Comparison of ENCODE assay signal across 1 cellular context in the genomic region with DNA sequence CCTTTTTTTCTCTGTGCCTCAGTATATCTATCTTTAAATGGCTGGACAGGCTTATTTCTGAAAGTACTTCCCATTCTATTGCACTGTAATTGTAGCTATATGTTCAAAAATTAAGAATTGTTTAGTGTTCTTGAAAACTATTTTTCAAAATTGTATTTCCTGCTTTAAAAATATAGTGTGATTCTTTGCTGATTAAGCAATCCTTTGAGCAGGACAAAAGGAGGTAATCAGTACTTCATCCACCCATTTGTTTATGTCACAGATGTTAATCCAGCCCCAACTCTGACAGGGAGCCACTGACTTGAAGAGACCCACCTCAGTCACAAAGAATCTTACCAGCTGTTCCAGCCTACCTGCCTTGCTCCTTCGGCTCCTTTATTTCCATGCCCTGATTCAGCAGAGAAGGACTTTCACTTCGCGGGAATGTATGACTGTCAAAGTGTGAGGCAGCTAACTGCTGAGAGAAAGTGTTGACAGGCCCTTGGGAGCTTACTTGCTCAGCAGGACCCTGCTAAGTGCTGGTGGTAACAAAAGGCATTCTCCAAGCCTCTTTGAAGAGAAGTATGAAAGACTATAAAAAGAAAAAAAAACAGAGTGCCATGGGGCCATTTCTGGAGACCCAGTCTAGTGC.
TF ChIP-seq lines count a peak whose summit lies in the region.

No MANE protein-coding gene starts in this region.

TF ChIP-seq in GM23338, 12 proteins besides CTCF, POLR2A, EP300 and RAD21:
- TF ChIP-seq STAT1 (IDR thresholded peaks at IDR 0.05; ENCODE audit: unreplicated experiment), result no peak
- TF ChIP-seq EZH2phosphoT487 (IDR thresholded peaks at IDR 0.05; ENCODE audit: unreplicated experiment), result no peak
- no peak for TF ChIP-seq JUNB (IDR thresholded peaks at IDR 0.05; ENCODE audit: unreplicated experiment)
- TF ChIP-seq ZNF331 (CRISPR knock-in tag; IDR thresholded peaks at IDR 0.05; ENCODE audit: low read depth), result no peak
- no peak for TF ChIP-seq POLR2AphosphoS5 (IDR thresholded peaks at IDR 0.05; ENCODE audit: low read depth)
- TF ChIP-seq, protein P1, sequence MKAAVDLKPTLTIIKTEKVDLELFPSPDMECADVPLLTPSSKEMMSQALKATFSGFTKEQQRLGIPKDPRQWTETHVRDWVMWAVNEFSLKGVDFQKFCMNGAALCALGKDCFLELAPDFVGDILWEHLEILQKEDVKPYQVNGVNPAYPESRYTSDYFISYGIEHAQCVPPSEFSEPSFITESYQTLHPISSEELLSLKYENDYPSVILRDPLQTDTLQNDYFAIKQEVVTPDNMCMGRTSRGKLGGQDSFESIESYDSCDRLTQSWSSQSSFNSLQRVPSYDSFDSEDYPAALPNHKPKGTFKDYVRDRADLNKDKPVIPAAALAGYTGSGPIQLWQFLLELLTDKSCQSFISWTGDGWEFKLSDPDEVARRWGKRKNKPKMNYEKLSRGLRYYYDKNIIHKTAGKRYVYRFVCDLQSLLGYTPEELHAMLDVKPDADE (IDR thresholded peaks at IDR 0.05), result no peak
- no peak for TF ChIP-seq NANOG (IDR thresholded peaks at IDR 0.05; ENCODE audit: borderline replicate concordance)
- TF ChIP-seq CREB1 (CRISPR knock-in tag; IDR thresholded peaks at IDR 0.05; ENCODE audit: low read depth), result no peak
- TF ChIP-seq, protein P2, sequence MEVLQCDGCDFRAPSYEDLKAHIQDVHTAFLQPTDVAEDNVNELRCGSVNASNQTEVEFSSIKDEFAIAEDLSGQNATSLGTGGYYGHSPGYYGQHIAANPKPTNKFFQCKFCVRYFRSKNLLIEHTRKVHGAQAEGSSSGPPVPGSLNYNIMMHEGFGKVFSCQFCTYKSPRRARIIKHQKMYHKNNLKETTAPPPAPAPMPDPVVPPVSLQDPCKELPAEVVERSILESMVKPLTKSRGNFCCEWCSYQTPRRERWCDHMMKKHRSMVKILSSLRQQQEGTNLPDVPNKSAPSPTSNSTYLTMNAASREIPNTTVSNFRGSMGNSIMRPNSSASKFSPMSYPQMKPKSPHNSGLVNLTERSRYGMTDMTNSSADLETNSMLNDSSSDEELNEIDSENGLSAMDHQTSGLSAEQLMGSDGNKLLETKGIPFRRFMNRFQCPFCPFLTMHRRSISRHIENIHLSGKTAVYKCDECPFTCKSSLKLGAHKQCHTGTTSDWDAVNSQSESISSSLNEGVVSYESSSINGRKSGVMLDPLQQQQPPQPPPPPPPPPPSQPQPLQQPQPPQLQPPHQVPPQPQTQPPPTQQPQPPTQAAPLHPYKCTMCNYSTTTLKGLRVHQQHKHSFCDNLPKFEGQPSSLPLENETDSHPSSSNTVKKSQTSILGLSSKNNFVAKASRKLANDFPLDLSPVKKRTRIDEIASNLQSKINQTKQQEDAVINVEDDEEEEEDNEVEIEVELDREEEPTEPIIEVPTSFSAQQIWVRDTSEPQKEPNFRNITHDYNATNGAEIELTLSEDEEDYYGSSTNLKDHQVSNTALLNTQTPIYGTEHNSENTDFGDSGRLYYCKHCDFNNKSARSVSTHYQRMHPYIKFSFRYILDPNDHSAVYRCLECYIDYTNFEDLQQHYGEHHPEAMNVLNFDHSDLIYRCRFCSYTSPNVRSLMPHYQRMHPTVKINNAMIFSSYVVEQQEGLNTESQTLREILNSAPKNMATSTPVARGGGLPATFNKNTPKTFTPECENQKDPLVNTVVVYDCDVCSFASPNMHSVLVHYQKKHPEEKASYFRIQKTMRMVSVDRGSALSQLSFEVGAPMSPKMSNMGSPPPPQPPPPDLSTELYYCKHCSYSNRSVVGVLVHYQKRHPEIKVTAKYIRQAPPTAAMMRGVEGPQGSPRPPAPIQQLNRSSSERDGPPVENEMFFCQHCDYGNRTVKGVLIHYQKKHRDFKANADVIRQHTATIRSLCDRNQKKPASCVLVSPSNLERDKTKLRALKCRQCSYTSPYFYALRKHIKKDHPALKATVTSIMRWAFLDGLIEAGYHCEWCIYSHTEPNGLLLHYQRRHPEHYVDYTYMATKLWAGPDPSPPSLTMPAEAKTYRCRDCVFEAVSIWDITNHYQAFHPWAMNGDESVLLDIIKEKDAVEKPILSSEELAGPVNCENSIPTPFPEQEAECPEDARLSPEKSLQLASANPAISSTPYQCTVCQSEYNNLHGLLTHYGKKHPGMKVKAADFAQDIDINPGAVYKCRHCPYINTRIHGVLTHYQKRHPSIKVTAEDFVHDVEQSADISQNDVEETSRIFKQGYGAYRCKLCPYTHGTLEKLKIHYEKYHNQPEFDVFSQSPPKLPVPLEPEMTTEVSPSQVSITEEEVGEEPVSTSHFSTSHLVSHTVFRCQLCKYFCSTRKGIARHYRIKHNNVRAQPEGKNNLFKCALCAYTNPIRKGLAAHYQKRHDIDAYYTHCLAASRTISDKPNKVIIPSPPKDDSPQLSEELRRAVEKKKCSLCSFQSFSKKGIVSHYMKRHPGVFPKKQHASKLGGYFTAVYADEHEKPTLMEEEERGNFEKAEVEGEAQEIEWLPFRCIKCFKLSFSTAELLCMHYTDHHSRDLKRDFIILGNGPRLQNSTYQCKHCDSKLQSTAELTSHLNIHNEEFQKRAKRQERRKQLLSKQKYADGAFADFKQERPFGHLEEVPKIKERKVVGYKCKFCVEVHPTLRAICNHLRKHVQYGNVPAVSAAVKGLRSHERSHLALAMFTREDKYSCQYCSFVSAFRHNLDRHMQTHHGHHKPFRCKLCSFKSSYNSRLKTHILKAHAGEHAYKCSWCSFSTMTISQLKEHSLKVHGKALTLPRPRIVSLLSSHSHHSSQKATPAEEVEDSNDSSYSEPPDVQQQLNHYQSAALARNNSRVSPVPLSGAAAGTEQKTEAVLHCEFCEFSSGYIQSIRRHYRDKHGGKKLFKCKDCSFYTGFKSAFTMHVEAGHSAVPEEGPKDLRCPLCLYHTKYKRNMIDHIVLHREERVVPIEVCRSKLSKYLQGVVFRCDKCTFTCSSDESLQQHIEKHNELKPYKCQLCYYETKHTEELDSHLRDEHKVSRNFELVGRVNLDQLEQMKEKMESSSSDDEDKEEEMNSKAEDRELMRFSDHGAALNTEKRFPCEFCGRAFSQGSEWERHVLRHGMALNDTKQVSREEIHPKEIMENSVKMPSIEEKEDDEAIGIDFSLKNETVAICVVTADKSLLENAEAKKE (CRISPR knock-in tag; IDR thresholded peaks at IDR 0.05), result no peak
- TF ChIP-seq ZNF114 (CRISPR knock-in tag; IDR thresholded peaks at IDR 0.05), result no peak
- TF ChIP-seq EZH2 (IDR thresholded peaks at IDR 0.05; ENCODE audit: low read depth, unreplicated experiment), result no peak
- TF ChIP-seq REST (IDR thresholded peaks at IDR 0.05; ENCODE audit: unreplicated experiment), result no peak
